Comparison of ENCODE assay signal across 8 cellular contexts in the genomic region with DNA sequence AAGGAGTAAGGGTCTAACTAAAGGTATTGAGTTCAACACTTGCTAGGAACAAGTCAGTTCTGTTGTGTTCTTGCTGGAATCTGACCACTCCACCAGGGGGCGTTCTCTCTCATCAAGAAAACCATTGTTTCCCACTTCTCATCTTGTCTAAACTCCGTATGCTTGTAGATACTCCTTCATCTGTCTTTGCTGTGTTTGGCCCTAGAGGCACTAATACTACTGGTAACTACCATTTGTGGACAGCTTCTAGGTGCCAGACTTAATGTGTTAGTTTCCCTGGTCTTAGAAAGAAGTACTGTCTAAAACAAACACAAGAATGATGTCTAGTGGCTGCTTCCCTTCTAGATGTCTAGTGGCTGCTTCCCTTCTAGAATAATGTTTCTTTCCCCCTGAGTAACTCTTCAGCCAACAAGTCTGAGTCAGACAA. TPM values are rescaled to one million over a fixed set of nuclear protein-coding genes. Genes with fewer than 3 reads are reported as not detected.
DNase-seq lines count a peak whose midpoint lies in the region; ATAC-seq and TF ChIP-seq lines count a peak whose summit lies in the region.

No MANE protein-coding gene starts in this region.

- peaks cover 0 to 12% (median 3%) of the 10 kb centered on the region in 4 donors for H3K9me3 ChIP-seq in Peyer's patch

- H3K4me3 Mint-ChIP-seq in activated T-cell treated with anti-CD3 and anti-CD28 coated beads, Interleukin-2, amount 50 U/mL, for 72 hours = no peak overlapping the region
- no peak overlapping the region for H3K4me3 Mint-ChIP-seq in neural crest cell

- DNase-seq in EH (ENCODE audit: low read depth) (peak; percentile 81), Kasumi-1 (lab: John Stamatoyannopoulos, UW) (peak; percentile 88 to 93), Peyer's patch (peak in 2 of 3 donors; percentile 79 to 92), fibroblast of mammary gland (ENCODE audit: low read depth) (peak; percentile 92), neural crest cell (ENCODE audit: low read depth, low spot score) (peak; percentile 74)
- peak; percentile 67 to 76 for DNase-seq in activated T-cell treated with anti-CD3 and anti-CD28 coated beads, Interleukin-2, amount 50 U/mL, for 72 hours
- peak; percentile 75 for DNase-seq in stimulated activated naive CD8-positive, alpha-beta T cell treated with anti-CD3 and anti-CD28 coated beads, Interleukin-15, Interleukin-2, amounts not matched to agents 100 U/mL and 50 U/mL, for 24 hours

- no peaks in the 10 kb centered on the region for H3K4me1 Mint-ChIP-seq in activated T-cell treated with anti-CD3 and anti-CD28 coated beads, Interleukin-2, amount 50 U/mL, for 72 hours (ENCODE audit: low read depth)
- peaks cover 3% of the 10 kb centered on the region for H3K4me1 Mint-ChIP-seq in neural crest cell

- ATAC-seq in activated T-cell treated with anti-CD3 and anti-CD28 coated beads, Interleukin-2, amount 50 U/mL, for 72 hours (replicated peaks in 1 of 2) = peak in 1 of 2 donors; percentile 57
- peak; percentile 52 for ATAC-seq in stimulated activated naive CD8-positive, alpha-beta T cell treated with anti-CD3 and anti-CD28 coated beads, Interleukin-15, Interleukin-2, amounts not matched to agents 100 U/mL and 50 U/mL, for 24 hours
- ATAC-seq in GM18909 (IDR thresholded peaks at IDR 0.05; ENCODE audit: poor library complexity, unreplicated experiment) = no peak

- H3K4me3 ChIP-seq in Peyer's patch (no peak overlapping the region), fibroblast of mammary gland (ENCODE audit: control insufficient read depth, low read depth, low read length) (no peak overlapping the region)

- H3K27me3 Mint-ChIP-seq in activated T-cell treated with anti-CD3 and anti-CD28 coated beads, Interleukin-2, amount 50 U/mL, for 72 hours (ENCODE audit: low read depth) = no peaks in the 10 kb centered on the region
- H3K27me3 Mint-ChIP-seq in neural crest cell (ENCODE audit: low read depth) = no peaks in the 10 kb centered on the region

- H3K4me1 ChIP-seq in Peyer's patch = no peaks in the 10 kb centered on the region

- no peak for TF ChIP-seq POLR2A in Peyer's patch (IDR thresholded peaks at IDR 0.05)

- peaks cover 0 to 6% of the 10 kb centered on the region in 2 donors for H3K9me3 Mint-ChIP-seq in activated T-cell treated with anti-CD3 and anti-CD28 coated beads, Interleukin-2, amount 50 U/mL, for 72 hours
- peaks cover 7% of the 10 kb centered on the region for H3K9me3 Mint-ChIP-seq in neural crest cell

- H3K27ac Mint-ChIP-seq in activated T-cell treated with anti-CD3 and anti-CD28 coated beads, Interleukin-2, amount 50 U/mL, for 72 hours = no peak overlapping the region
- H3K27ac Mint-ChIP-seq in neural crest cell (ENCODE audit: unreplicated experiment) = no peak overlapping the region

- no peak overlapping the region for H3K27ac ChIP-seq in Peyer's patch

- H3K36me3 Mint-ChIP-seq in activated T-cell treated with anti-CD3 and anti-CD28 coated beads, Interleukin-2, amount 50 U/mL, for 72 hours (ENCODE audit: insufficient read depth in 2 of 2) = peaks cover 5 to 6% of the 10 kb centered on the region in 2 donors
- peaks cover 9% of the 10 kb centered on the region for H3K36me3 Mint-ChIP-seq in neural crest cell (ENCODE audit: low read depth)

- peak; percentile 59 to 89 (median 85) for TF ChIP-seq CTCF in Peyer's patch (IDR thresholded peaks at IDR 0.05)
- peak; percentile 95 for TF ChIP-seq CTCF in fibroblast of mammary gland (conservative IDR thresholded peaks at IDR 0.05; ENCODE audit: control insufficient read depth, insufficient read depth, low read depth, low read length)
- peak; percentile 90 for TF ChIP-seq CTCF in neural crest cell (conservative IDR thresholded peaks at IDR 0.05)

- peaks cover 0 to 2% (median 0%) of the 10 kb centered on the region in 3 donors for H3K36me3 ChIP-seq in Peyer's patch

- H3K27me3 ChIP-seq in Peyer's patch = no peaks in the 10 kb centered on the region

RNA-seq across cellular contexts. Expression of gene PTPDC1, which starts 18.7 kb away (rescaled TPM):
- 10 to 100 TPM in 2 of 4 donors, 1 to 10 TPM in 2; 7.2 to 15.7 (median 9.4) TPM for total RNA-seq in Peyer's patch
- total RNA-seq in activated T-cell treated with anti-CD3 and anti-CD28 coated beads, Interleukin-2, amount 50 U/mL, for 72 hours = 1 to 10 TPM; 9.2 to 10.0 TPM
- total RNA-seq in neural crest cell = 9.5 and 10.1 TPM in 2 replicates
